In genomic region chr13:114073881-114074551, GRCh38 we compare ENCODE assay signal across 1 cellular context.
TF ChIP-seq lines count a peak whose summit lies in the region.

No MANE protein-coding gene starts in this region.

TF ChIP-seq in WTC11, 78 proteins besides CTCF, POLR2A, EP300 and RAD21 (continued from another document):
- TF ChIP-seq AR (CRISPR knock-in tag; IDR thresholded peaks at IDR 0.05) (no peak), PRRX2 (CRISPR knock-in tag; IDR thresholded peaks at IDR 0.05) (no peak), CDX4 (CRISPR knock-in tag; IDR thresholded peaks at IDR 0.05; ENCODE audit: borderline replicate concordance) (no peak), ZNF671 (CRISPR knock-in tag; IDR thresholded peaks at IDR 0.05) (no peak), ZNF423 (CRISPR knock-in tag; IDR thresholded peaks at IDR 0.05) (no peak), CBFB (CRISPR knock-in tag; IDR thresholded peaks at IDR 0.05; ENCODE audit: low read depth) (no peak), STAT6 (CRISPR knock-in tag; conservative IDR thresholded peaks at IDR 0.05; ENCODE audit: low read depth) (no peak)
